Comparison of ENCODE assay signal across 11 cellular contexts in the genomic region with DNA sequence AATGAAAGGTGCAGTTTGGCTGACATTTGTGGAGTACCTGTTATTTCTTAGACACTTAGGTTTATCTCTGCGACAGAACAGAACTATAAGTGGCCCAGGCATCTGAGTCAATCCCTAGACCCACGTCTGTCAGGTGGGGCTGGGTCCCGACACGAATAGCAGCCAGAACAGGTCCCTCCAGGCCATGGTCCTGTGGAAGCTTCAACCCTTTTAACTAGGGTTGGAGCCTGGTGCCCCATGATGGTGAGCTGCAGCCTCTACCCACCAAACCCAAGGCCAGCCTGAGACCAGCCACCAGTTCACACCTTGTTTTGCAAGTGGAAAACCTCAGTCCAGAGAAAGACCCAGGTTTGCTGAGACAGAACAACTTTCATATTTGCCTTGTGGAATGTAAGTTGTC.
"Had no signal": no experiment of that assay in that cellular context is flagged by ENCODE, and none has a peak within 500 bp of the region (broad histone marks: within the 10 kb centered on the region; RNA-seq: fewer than 3 reads in every experiment).

No MANE protein-coding gene starts in this region.

- H3K9ac ChIP-seq: GM23248 had no signal

- H3K4me3 ChIP-seq: GM23248, GM23338, HAP-1 had no signal

- H3K36me3 ChIP-seq: HAP-1 had no signal

- FAIRE-seq: H1, H54 had no signal

- H2AFZ ChIP-seq: GM23248, GM23338 had no signal

- DNase-seq: GM23248, GOT3, H7, H9, HCEC 1CT, HFFc6 had no signal

- ATAC-seq: GM23338, HCT116 had no signal

- H3K4me2 ChIP-seq: GM23338 had no signal

- H3K9me3 ChIP-seq: HAP-1 had no signal

- H3K27ac ChIP-seq: GM23248 had no signal

- H3K4me1 ChIP-seq: HAP-1 had no signal
